15 cellular contexts compared by ENCODE assay signal in the genomic region with DNA sequence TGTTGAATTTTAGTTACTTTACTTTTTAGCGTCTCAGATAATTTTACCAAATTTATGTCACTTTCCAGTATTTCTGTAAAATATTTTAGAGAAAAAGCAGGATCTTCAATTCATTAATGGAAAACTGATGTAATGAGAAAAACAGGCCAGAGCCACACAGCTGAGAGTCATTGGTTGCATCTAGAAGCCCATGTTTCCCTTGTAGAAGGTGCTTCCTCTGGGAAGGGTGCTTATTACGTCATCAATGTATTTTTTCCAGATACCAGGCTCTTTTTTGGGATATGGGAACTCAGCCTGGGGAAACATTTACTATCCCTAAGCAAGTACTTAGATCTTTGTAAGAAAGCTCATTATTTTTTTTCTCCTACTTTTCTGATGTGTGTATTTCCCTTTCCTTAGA.
DNase-seq lines count a peak whose midpoint lies in the region; ATAC-seq and TF ChIP-seq lines count a peak whose summit lies in the region.
"Had no signal": no experiment of that assay in that cellular context is flagged by ENCODE, and none has a peak within 500 bp of the region (broad histone marks: within the 10 kb centered on the region; RNA-seq: fewer than 3 reads in every experiment).

No MANE protein-coding gene starts in this region.

- no peak overlapping the region for H3K9ac ChIP-seq in subcutaneous abdominal adipose tissue (ENCODE audit: low read length in 5 of 5)

- no peak for DNase-seq in heart left ventricle
- DNase-seq in Right ventricle myocardium inferior (ENCODE audit: missing footprints), result no peak
- no peak for DNase-seq in coronary artery (ENCODE audit: low spot score)
- DNase-seq in right lobe of liver, result no peak
- no peak for DNase-seq in NCI-H2196 (lab: John Stamatoyannopoulos, UW; ENCODE audit: unreplicated experiment)
- DNase-seq in NOMO-1 treated with DMSO at 0.1 percent for 48 hours (lab: John Stamatoyannopoulos, UW; ENCODE audit: unreplicated experiment), result no peak
- DNase-seq in DMS 273 treated with DMSO at 0.1 percent for 48 hours (lab: John Stamatoyannopoulos, UW), result no peak
- DNase-seq: BE2C; CD4-positive, CD25-positive, alpha-beta regulatory T cell; COR-L47; H9; NCI-H1092 treated with DMSO at 0.1 percent for 48 hours; NCI-H510A had no signal

- no peaks in the 10 kb centered on the region for H3K9me3 ChIP-seq in heart left ventricle
- no peaks in the 10 kb centered on the region for H3K9me3 ChIP-seq in right lobe of liver
- no peaks in the 10 kb centered on the region for H3K9me3 ChIP-seq in subcutaneous abdominal adipose tissue (ENCODE audit: control insufficient read depth in 5 of 5, low read length in 5 of 5)
- H3K9me3 ChIP-seq: BE2C had no signal

- no peaks in the 10 kb centered on the region for H3K27me3 ChIP-seq in heart left ventricle
- no peaks in the 10 kb centered on the region for H3K27me3 ChIP-seq in right lobe of liver
- no peaks in the 10 kb centered on the region for H3K27me3 ChIP-seq in subcutaneous abdominal adipose tissue (ENCODE audit: control insufficient read depth in 5 of 5, insufficient read depth in 4 of 5, low read length in 5 of 5)
- H3K27me3 ChIP-seq: BE2C had no signal

- TF ChIP-seq POLR2A in heart left ventricle (IDR thresholded peaks at IDR 0.05) (no peak), right lobe of liver (IDR thresholded peaks at IDR 0.05) (no peak)

- WGBS in heart left ventricle, 4 donors, result 55 to 68% (median 58%) methylated on average over 2 of the region's 2 CpGs
- WGBS in right lobe of liver (ENCODE audit: insufficient coverage, low coverage, low lambda C conversion rate, missing lambda C conversion rate), result 75% methylated on average over 2 of the region's 2 CpGs

- H3K36me3 ChIP-seq in heart left ventricle (no peaks in the 10 kb centered on the region), right lobe of liver (no peaks in the 10 kb centered on the region), subcutaneous abdominal adipose tissue (ENCODE audit: control insufficient read depth in 5 of 5, insufficient read depth in 5 of 5, low read length in 5 of 5) (no peaks in the 10 kb centered on the region)
- H3K36me3 ChIP-seq: BE2C had no signal

- H3K27ac ChIP-seq in heart left ventricle (peak overlapping the region in 9 of 12 donors; percentile 6 to 70 (median 49)), coronary artery (peak overlapping the region; percentile 55 to 82), right lobe of liver (peak overlapping the region in 2 of 3 donors; percentile 72 to 88), subcutaneous abdominal adipose tissue (ENCODE audit: low read depth, low read length) (peak overlapping the region; percentile 74)

- ATAC-seq in heart left ventricle, result peak in 3 of 4 donors; percentile 23 to 83 (median 58)
- ATAC-seq in Right ventricle myocardium inferior, result no peak
- ATAC-seq in right lobe of liver, result no peak
- ATAC-seq: Panc1 had no signal

- intact Hi-C loops in heart left ventricle (cut with DNase I), result no loop called here
- intact Hi-C loops in Right ventricle myocardium inferior (cut with DNase I), result no loop called here
- intact Hi-C loops in right lobe of liver (cut with DNase I), result no loop called here

- TF ChIP-seq CTCF in heart left ventricle (IDR thresholded peaks at IDR 0.05), result no peak
- no peak for TF ChIP-seq CTCF in coronary artery (IDR thresholded peaks at IDR 0.05)
- TF ChIP-seq CTCF in right lobe of liver (IDR thresholded peaks at IDR 0.05), result no peak

- peaks cover 0 to 36% (median 26%) of the 10 kb centered on the region in 12 donors for H3K4me1 ChIP-seq in heart left ventricle
- H3K4me1 ChIP-seq in right lobe of liver, result peaks cover 0 to 52% (median 17%) of the 10 kb centered on the region in 4 donors
- peaks cover 10 to 33% (median 27%) of the 10 kb centered on the region in 5 donors for H3K4me1 ChIP-seq in subcutaneous abdominal adipose tissue (ENCODE audit: control insufficient read depth in 5 of 5, insufficient read depth in 5 of 5, low read length in 5 of 5)
- H3K4me1 ChIP-seq: BE2C had no signal

- H3K4me3 ChIP-seq in heart left ventricle (no peak overlapping the region), coronary artery (no peak overlapping the region), right lobe of liver (no peak overlapping the region), subcutaneous abdominal adipose tissue (ENCODE audit: low read depth in 1 of 5, low read length in 5 of 5) (no peak overlapping the region)

Comparison
In these comparisons a context has a peak if more than half of its experiments do, and no peak if none do; other contexts are left out.
1. ATAC-seq: peak in heart left ventricle (3 of 4); none in Right ventricle myocardium inferior (single experiment) and right lobe of liver (0 of 4).
2. Peak in every context shown above with its lines, with median percentiles within 50 percentile points of each other: H3K27ac ChIP-seq.